Comparison of ENCODE assay signal across 1 cellular context in the genomic region with DNA sequence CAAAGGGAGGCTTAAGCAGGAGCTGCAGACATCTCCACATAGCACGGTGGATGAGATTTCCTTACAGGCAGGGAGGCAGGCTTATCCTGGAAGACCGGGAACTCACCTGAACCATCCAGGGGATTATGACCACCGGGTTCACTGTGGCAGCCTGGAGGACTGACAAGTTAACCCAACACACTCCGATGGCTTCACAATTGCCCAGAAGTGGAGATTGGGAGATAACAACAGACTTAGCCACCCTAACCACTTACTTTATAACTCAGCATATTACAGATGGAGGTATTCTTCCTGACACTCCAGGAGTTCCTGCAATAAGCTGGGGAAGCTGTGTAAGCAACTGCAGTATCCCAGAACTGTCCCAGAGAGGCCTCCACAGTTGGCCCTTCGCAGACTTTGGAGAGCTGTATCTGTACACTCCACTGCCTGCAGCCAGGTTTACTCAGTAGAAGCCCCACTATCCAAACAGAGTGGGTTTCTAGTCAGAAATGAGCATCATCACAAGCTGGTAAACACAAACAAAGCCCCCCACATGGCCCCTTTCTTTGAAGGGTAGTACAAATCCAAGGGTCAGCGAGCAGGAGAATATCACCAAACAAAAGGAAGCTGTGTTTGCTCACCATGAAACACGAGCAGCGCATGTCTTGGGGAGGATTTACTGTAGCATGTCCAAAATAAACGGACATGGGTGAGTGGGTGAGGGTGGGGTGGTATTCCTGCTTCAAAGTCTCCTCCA.
TF ChIP-seq lines count a peak whose summit lies in the region.

No MANE protein-coding gene starts in this region.

TF ChIP-seq in H1, 55 proteins besides CTCF, POLR2A, EP300 and RAD21 (continued from another document):
- TF ChIP-seq, protein P1, sequence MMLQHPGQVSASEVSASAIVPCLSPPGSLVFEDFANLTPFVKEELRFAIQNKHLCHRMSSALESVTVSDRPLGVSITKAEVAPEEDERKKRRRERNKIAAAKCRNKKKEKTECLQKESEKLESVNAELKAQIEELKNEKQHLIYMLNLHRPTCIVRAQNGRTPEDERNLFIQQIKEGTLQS (IDR thresholded peaks at IDR 0.05; ENCODE audit: insufficient read depth, low read depth, low read length): no peak
- TF ChIP-seq KDM1A (IDR thresholded peaks at IDR 0.05; ENCODE audit: borderline replicate concordance, low read length): no peak
- no peak for TF ChIP-seq HDAC2 (IDR thresholded peaks at IDR 0.05; ENCODE audit: borderline replicate concordance in 1 of 2, low read depth in 2 of 2, low read length in 2 of 2)
- no peak for TF ChIP-seq TAF7 (optimal IDR thresholded peaks at IDR 0.05; ENCODE audit: borderline replicate concordance, low read depth, low read length)
- no peak for TF ChIP-seq GTF2F1 (IDR thresholded peaks at IDR 0.05; ENCODE audit: borderline replicate concordance, low read depth, low read length)
- no peak for TF ChIP-seq POLR2AphosphoS5 (IDR thresholded peaks at IDR 0.05; ENCODE audit: low read depth, low read length)
- no peak for TF ChIP-seq BRCA1 (IDR thresholded peaks at IDR 0.05; ENCODE audit: low read depth, low read length)
- no peak for TF ChIP-seq CHD2 (IDR thresholded peaks at IDR 0.05; ENCODE audit: low read length)
- TF ChIP-seq ASH2L (IDR thresholded peaks at IDR 0.05; ENCODE audit: low read length): no peak
- no peak for TF ChIP-seq SAP30 (IDR thresholded peaks at IDR 0.05; ENCODE audit: insufficient read depth, insufficient replicate concordance, low read length)
- no peak for TF ChIP-seq RFX5 (IDR thresholded peaks at IDR 0.05; ENCODE audit: borderline replicate concordance, low read depth, low read length)
- no peak for TF ChIP-seq EGR1 (IDR thresholded peaks at IDR 0.05; ENCODE audit: borderline replicate concordance, low read depth, low read length)
- no peak for TF ChIP-seq BCL11A (IDR thresholded peaks at IDR 0.05; ENCODE audit: low read depth in 2 of 2, low read length in 2 of 2)
- no peak for TF ChIP-seq SIN3A (conservative IDR thresholded peaks at IDR 0.05 in 1 of 2, IDR thresholded peaks at IDR 0.05 in 1 of 2; ENCODE audit: low read depth in 1 of 2, low read length in 2 of 2)
- TF ChIP-seq, protein P2, sequence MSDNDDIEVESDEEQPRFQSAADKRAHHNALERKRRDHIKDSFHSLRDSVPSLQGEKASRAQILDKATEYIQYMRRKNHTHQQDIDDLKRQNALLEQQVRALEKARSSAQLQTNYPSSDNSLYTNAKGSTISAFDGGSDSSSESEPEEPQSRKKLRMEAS (IDR thresholded peaks at IDR 0.05): no peak
